In the genomic region with DNA sequence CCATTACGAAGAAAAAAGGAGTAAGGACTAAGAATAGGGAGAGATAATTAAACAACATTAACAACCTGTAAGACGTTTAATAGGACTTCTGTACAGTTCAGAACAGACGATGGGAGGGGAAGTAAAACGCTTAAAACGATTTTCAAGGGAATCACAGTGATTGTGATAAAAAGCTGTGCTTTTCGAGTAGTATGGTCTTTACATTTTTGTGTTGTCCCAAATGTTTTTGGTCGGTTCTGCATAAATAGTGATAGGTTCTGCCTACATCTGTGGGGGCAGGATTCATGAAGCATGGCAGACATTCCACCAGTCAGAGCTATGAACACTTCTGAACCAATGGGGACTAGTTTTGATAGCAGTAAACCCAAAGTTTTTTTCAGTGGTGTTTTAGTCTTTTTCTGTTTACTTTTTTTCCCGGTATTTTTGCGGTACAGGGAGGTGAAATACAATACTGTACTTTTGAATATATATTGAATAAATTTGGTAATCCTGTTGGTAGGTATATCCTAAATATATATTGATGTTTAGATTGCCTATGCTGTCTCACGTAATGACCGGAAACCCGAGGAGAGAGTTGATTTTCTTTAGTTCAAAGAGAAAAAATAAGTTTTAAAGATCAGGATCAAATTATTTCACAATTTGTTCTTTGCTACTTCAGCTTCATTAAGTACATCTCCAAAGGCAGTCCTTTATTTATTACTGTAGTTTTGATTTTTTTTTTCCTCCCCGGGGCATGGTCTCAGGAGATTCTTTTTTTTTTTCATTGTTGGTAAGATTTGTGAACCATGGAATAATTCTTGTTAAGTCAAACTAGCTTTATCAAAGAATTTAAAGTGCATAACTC, we compare ENCODE assay signal across 7 cellular contexts. TPM values are rescaled to one million over a fixed set of nuclear protein-coding genes. Genes with fewer than 3 reads are reported as not detected.
DNase-seq lines count a peak whose midpoint lies in the region; ATAC-seq, FAIRE-seq and TF ChIP-seq lines count a peak whose summit lies in the region.

No MANE protein-coding gene starts in this region.

- DNase-seq in GM03348 (ENCODE audit: low spot score) (peak; percentile 77), HAP-1 (ENCODE audit: low spot score in 2 of 2) (peak; percentile 29 to 62), RCC 7860 (ENCODE audit: low spot score) (peak; percentile 32), bronchial epithelial cell (ENCODE audit: low read depth) (peak; percentile 64), left lung (no peak), stomach (no peak)

- TF ChIP-seq EP300 in stomach (IDR thresholded peaks at IDR 0.05) = no peak

- no peak for TF ChIP-seq POLR2A in stomach (IDR thresholded peaks at IDR 0.05)

- intact Hi-C loops in left lung (cut with DNase I) (no loop called here), stomach (cut with DNase I; ENCODE audit: low total_unique reads) (no loop called here)

- in situ Hi-C loops in HAP-1 (cut with MboI; ENCODE audit: low sequenced_read_pairs) = no loop called here

- H3K4me1 ChIP-seq in HAP-1 (peaks cover 12% of the 10 kb centered on the region; the same call in 1 of the 2 replicates), left lung (peaks cover 6 to 56% of the 10 kb centered on the region in 2 donors), stomach (peaks cover 10 to 60% (median 30%) of the 10 kb centered on the region in 4 donors)

- H3K36me3 ChIP-seq in HAP-1 (replicated peaks) = no peaks in the 10 kb centered on the region
- H3K36me3 ChIP-seq in bronchial epithelial cell (ENCODE audit: control insufficient read depth, insufficient read depth, low read length) = no peaks in the 10 kb centered on the region
- no peaks in the 10 kb centered on the region for H3K36me3 ChIP-seq in left lung
- H3K36me3 ChIP-seq in stomach = no peaks in the 10 kb centered on the region

- H3K4me3 ChIP-seq in HAP-1 (peak overlapping the region; percentile 83), bronchial epithelial cell (ENCODE audit: low read depth, low read length) (peak overlapping the region; percentile 94), left lung (peak overlapping the region; percentile 83 to 91), stomach (peak overlapping the region; percentile 81 to 92 (median 86))

- H3K27me3 ChIP-seq in HAP-1 (ENCODE audit: low read depth) (no peaks in the 10 kb centered on the region), bronchial epithelial cell (ENCODE audit: control insufficient read depth, insufficient read depth, low read length) (no peaks in the 10 kb centered on the region), left lung (no peaks in the 10 kb centered on the region), stomach (no peaks in the 10 kb centered on the region)

- H3K9me3 ChIP-seq in HAP-1 = no peaks in the 10 kb centered on the region
- H3K9me3 ChIP-seq in left lung = no peaks in the 10 kb centered on the region
- H3K9me3 ChIP-seq in stomach = no peaks in the 10 kb centered on the region

- peak; percentile 24 for FAIRE-seq in RCC 7860 (lab: Jason Lieb, UNC)
- FAIRE-seq in bronchial epithelial cell (lab: Jason Lieb, UNC) = no peak

- ATAC-seq in left lung = peak; percentile 32
- ATAC-seq in HG02852 (IDR thresholded peaks at IDR 0.05; ENCODE audit: unreplicated experiment) = no peak

- 0 to 1% (median 1%) methylated on average over 13 of the region's 13 CpGs for WGBS in stomach, 5 donors

- H3K27ac ChIP-seq in left lung (peak overlapping the region; percentile 100), stomach (peak overlapping the region; percentile 35 to 100 (median 99))

- no peak for TF ChIP-seq CTCF in bronchial epithelial cell (IDR thresholded peaks at IDR 0.05; ENCODE audit: insufficient read depth, low read length, severe bottlenecking)
- no peak for TF ChIP-seq CTCF in left lung (IDR thresholded peaks at IDR 0.05)
- no peak for TF ChIP-seq CTCF in stomach (IDR thresholded peaks at IDR 0.05)

RNA-seq across cellular contexts. Expression of a gene that starts 1.3 kb away (rescaled TPM):
- total RNA-seq in bronchial epithelial cell (46.1 and 55.7 TPM in 2 replicates), left lung (10 to 100 TPM; 73.1 to 77.8 TPM), stomach (100 to 1,000 TPM in 1 of 5 donors, 10 to 100 TPM in 4; 30.1 to 207 (median 62.6) TPM)
- 10 to 100 TPM; 10.3 to 24.3 (median 15.3) TPM for polyA plus RNA-seq in stomach

Comparison
In these comparisons a context has a peak if more than half of its experiments do, and no peak if none do; other contexts are left out.
1. DNase-seq: peak in GM03348 (single experiment), HAP-1 (2 of 2), RCC 7860 (single experiment) and bronchial epithelial cell (single experiment); none in left lung (0 of 2) and stomach (single experiment).
2. Peak in every context shown above with its lines, with median percentiles within 50 percentile points of each other: H3K4me3 ChIP-seq.